ENCODE assay signal across 27 cellular contexts in genomic region chr3:187788984-187789857, GRCh38. TPM values are rescaled to one million over a fixed set of nuclear protein-coding genes. Genes with fewer than 3 reads are reported as not detected.
DNase-seq lines count a peak whose midpoint lies in the region; ATAC-seq and TF ChIP-seq lines count a peak whose summit lies in the region.
"Had no signal": no experiment of that assay in that cellular context is flagged by ENCODE, and none has a peak within 500 bp of the region (broad histone marks: within the 10 kb centered on the region; RNA-seq: fewer than 3 reads in every experiment).

No MANE protein-coding gene starts in this region.

- no peak for TF ChIP-seq CTCF in activated B cell treated with CpG ODN at 0.5 μM for 24 hours (IDR thresholded peaks at IDR 0.05)

- CTCF ChIA-PET in activated naive CD4-positive, alpha-beta T cell treated with anti-CD3 and anti-CD28 coated beads for 36 hours (lab: Charles Lee), result interaction anchor here (0.7 to 1.2 kb wide), 3 partner anchors 11 to 19 kb away, joined by 3 to 5 read pairs (median 3); no protein-coding TSS in a partner anchor
- CTCF ChIA-PET in activated naive CD4-positive, alpha-beta T cell treated with anti-CD3 and anti-CD28 coated beads, Interleukin-2, amount 10 ng/mL, durations not matched to agents 7 days and 5 days (lab: Charles Lee), result interaction anchor here (1.0 to 1.5 kb wide), 2 partner anchors 42 to 48 kb away, joined by 3 to 4 read pairs; no protein-coding TSS in a partner anchor
- CTCF ChIA-PET in activated B cell treated with CpG ODN at 0.5 μM for 24 hours (lab: Charles Lee), result no interaction called here

- peak; percentile 59 for DNase-seq in activated naive CD4-positive, alpha-beta T cell treated with anti-CD3 and anti-CD28 coated beads for 36 hours
- no peak for DNase-seq in activated naive CD4-positive, alpha-beta T cell treated with anti-CD3 and anti-CD28 coated beads, Interleukin-2, amount 10 ng/mL, durations not matched to agents 7 days and 5 days
- peak; percentile 23 to 73 for DNase-seq in NOMO-1 (lab: John Stamatoyannopoulos, UW; ENCODE audit: unreplicated experiment in 2 of 2)
- no peak for DNase-seq in activated B cell treated with CpG ODN at 0.5 μM for 24 hours
- no peak for DNase-seq in stimulated activated naive B cell treated with anti-CD40 and anti-IgM and Interleukin-4, amounts not matched to agents 10 μg/mL and 1 μg/mL and 100 μg/mL, for 72 hours
- no peak for DNase-seq in NCI-H345 treated with DMSO at 0.1 percent for 48 hours (lab: John Stamatoyannopoulos, UW; ENCODE audit: unreplicated experiment)
- DNase-seq in EL, result no peak
- DNase-seq in stimulated activated CD4-positive, alpha-beta T cell treated with anti-CD3 and anti-CD28 coated beads, Interleukin-2, amount 100 ng/mL, for 24 hours, result no peak
- DNase-seq: adrenal gland; body of pancreas; C1 segment of cervical spinal cord; Calu3; dermis blood vessel endothelial cell; DND-41; foreskin keratinocyte; HCEC 1CT; heart right ventricle; mucosa of descending colon; NCI-H2081; NCI-H226; pancreas; PC-3; SK-N-SH; stimulated activated CD4-positive, alpha-beta T cell treated with anti-CD3 and anti-CD28 coated beads, Interleukin-4, amount 100 ng/mL, for 24 hours; stimulated activated naive CD4-positive, alpha-beta T cell treated with Interleukin-2 at 50 U/mL for 16 hours; T-helper 17 cell had no signal

- no peaks in the 10 kb centered on the region for H3K9me3 Mint-ChIP-seq in activated naive CD4-positive, alpha-beta T cell treated with anti-CD3 and anti-CD28 coated beads for 36 hours
- peaks cover 8% of the 10 kb centered on the region for H3K9me3 Mint-ChIP-seq in activated naive CD4-positive, alpha-beta T cell treated with anti-CD3 and anti-CD28 coated beads, Interleukin-2, amount 10 ng/mL, durations not matched to agents 7 days and 5 days
- no peaks in the 10 kb centered on the region for H3K9me3 Mint-ChIP-seq in activated B cell treated with CpG ODN at 0.5 μM for 24 hours
- H3K9me3 Mint-ChIP-seq in stimulated activated naive B cell treated with anti-CD40 and anti-IgM and Interleukin-4, amounts not matched to agents 10 μg/mL and 1 μg/mL and 100 μg/mL, for 72 hours, result no peaks in the 10 kb centered on the region
- H3K9me3 Mint-ChIP-seq: IgD-negative memory B cell had no signal

- peak; percentile 34 for ATAC-seq in activated B cell treated with CpG ODN at 0.5 μM for 24 hours (ENCODE audit: low read depth)
- peak; percentile 82 to 89 for ATAC-seq in stimulated activated naive B cell treated with anti-CD40 and anti-IgM and Interleukin-4, amounts not matched to agents 10 μg/mL and 1 μg/mL and 100 μg/mL, for 72 hours (replicated peaks)
- ATAC-seq: body of pancreas, foreskin keratinocyte, heart right ventricle, mucosa of descending colon, pancreas, T-helper 17 cell had no signal

- H3K4me1 Mint-ChIP-seq in activated naive CD4-positive, alpha-beta T cell treated with anti-CD3 and anti-CD28 coated beads for 36 hours (ENCODE audit: low read depth), result peaks cover 28% of the 10 kb centered on the region
- peaks cover 25% of the 10 kb centered on the region for H3K4me1 Mint-ChIP-seq in activated naive CD4-positive, alpha-beta T cell treated with anti-CD3 and anti-CD28 coated beads, Interleukin-2, amount 10 ng/mL, durations not matched to agents 7 days and 5 days
- H3K4me1 Mint-ChIP-seq in activated B cell treated with CpG ODN at 0.5 μM for 24 hours, result peaks cover 16% of the 10 kb centered on the region
- peaks cover 19 to 27% of the 10 kb centered on the region in 2 donors for H3K4me1 Mint-ChIP-seq in stimulated activated naive B cell treated with anti-CD40 and anti-IgM and Interleukin-4, amounts not matched to agents 10 μg/mL and 1 μg/mL and 100 μg/mL, for 72 hours

- POLR2A ChIA-PET in activated B cell treated with CpG ODN at 0.5 μM for 24 hours (lab: Charles Lee), result interaction anchor here (1.1 kb wide), 1 partner anchor 12 kb away, joined by 3 read pairs; no protein-coding TSS in a partner anchor

- no peaks in the 10 kb centered on the region for H3K36me3 Mint-ChIP-seq in activated naive CD4-positive, alpha-beta T cell treated with anti-CD3 and anti-CD28 coated beads for 36 hours (ENCODE audit: low read depth)
- peaks cover 36% of the 10 kb centered on the region for H3K36me3 Mint-ChIP-seq in activated naive CD4-positive, alpha-beta T cell treated with anti-CD3 and anti-CD28 coated beads, Interleukin-2, amount 10 ng/mL, durations not matched to agents 7 days and 5 days
- no peaks in the 10 kb centered on the region for H3K36me3 Mint-ChIP-seq in activated B cell treated with CpG ODN at 0.5 μM for 24 hours (ENCODE audit: low read depth)
- no peaks in the 10 kb centered on the region for H3K36me3 Mint-ChIP-seq in stimulated activated naive B cell treated with anti-CD40 and anti-IgM and Interleukin-4, amounts not matched to agents 10 μg/mL and 1 μg/mL and 100 μg/mL, for 72 hours
- H3K36me3 Mint-ChIP-seq: IgD-negative memory B cell had no signal

- peak overlapping the region; percentile 69 for H3K27ac Mint-ChIP-seq in activated naive CD4-positive, alpha-beta T cell treated with anti-CD3 and anti-CD28 coated beads for 36 hours
- H3K27ac Mint-ChIP-seq in activated naive CD4-positive, alpha-beta T cell treated with anti-CD3 and anti-CD28 coated beads, Interleukin-2, amount 10 ng/mL, durations not matched to agents 7 days and 5 days, result no peak overlapping the region
- peak overlapping the region; percentile 36 for H3K27ac Mint-ChIP-seq in activated B cell treated with CpG ODN at 0.5 μM for 24 hours
- H3K27ac Mint-ChIP-seq in stimulated activated naive B cell treated with anti-CD40 and anti-IgM and Interleukin-4, amounts not matched to agents 10 μg/mL and 1 μg/mL and 100 μg/mL, for 72 hours, result peak overlapping the region; percentile 1
- H3K27ac Mint-ChIP-seq: IgD-negative memory B cell, T-helper 17 cell had no signal

- H3K27me3 Mint-ChIP-seq in activated naive CD4-positive, alpha-beta T cell treated with anti-CD3 and anti-CD28 coated beads for 36 hours (ENCODE audit: low read depth), result no peaks in the 10 kb centered on the region
- peaks cover 4% of the 10 kb centered on the region for H3K27me3 Mint-ChIP-seq in activated naive CD4-positive, alpha-beta T cell treated with anti-CD3 and anti-CD28 coated beads, Interleukin-2, amount 10 ng/mL, durations not matched to agents 7 days and 5 days
- no peaks in the 10 kb centered on the region for H3K27me3 Mint-ChIP-seq in activated B cell treated with CpG ODN at 0.5 μM for 24 hours
- peaks cover under 1 to 4% of the 10 kb centered on the region in 2 donors for H3K27me3 Mint-ChIP-seq in stimulated activated naive B cell treated with anti-CD40 and anti-IgM and Interleukin-4, amounts not matched to agents 10 μg/mL and 1 μg/mL and 100 μg/mL, for 72 hours
- H3K27me3 Mint-ChIP-seq: IgD-negative memory B cell, T-helper 17 cell had no signal

- intact Hi-C loops in activated naive CD4-positive, alpha-beta T cell treated with anti-CD3 and anti-CD28 coated beads for 36 hours (cut with micrococcal nuclease), result loop anchor here (1.0 to 2.0 kb wide), 5 partner anchors 11 to 130 kb away; no protein-coding TSS in a partner anchor
- intact Hi-C loops in activated B cell treated with CpG ODN at 0.5 μM for 24 hours (cut with micrococcal nuclease), result no loop called here

- H3K4me3 Mint-ChIP-seq in activated naive CD4-positive, alpha-beta T cell treated with anti-CD3 and anti-CD28 coated beads for 36 hours, result no peak overlapping the region
- no peak overlapping the region for H3K4me3 Mint-ChIP-seq in activated naive CD4-positive, alpha-beta T cell treated with anti-CD3 and anti-CD28 coated beads, Interleukin-2, amount 10 ng/mL, durations not matched to agents 7 days and 5 days
- no peak overlapping the region for H3K4me3 Mint-ChIP-seq in activated B cell treated with CpG ODN at 0.5 μM for 24 hours
- H3K4me3 Mint-ChIP-seq in stimulated activated naive B cell treated with anti-CD40 and anti-IgM and Interleukin-4, amounts not matched to agents 10 μg/mL and 1 μg/mL and 100 μg/mL, for 72 hours, result no peak overlapping the region
- H3K4me3 Mint-ChIP-seq: IgD-negative memory B cell, T-helper 17 cell had no signal

RNA-seq across cellular contexts. Expression of gene BCL6, which starts 44.0 kb away (rescaled TPM):
- 100 to 1,000 TPM in 1 of 2 experiments, 10 to 100 TPM in 1; 98.9 to 101 TPM for total RNA-seq in activated naive CD4-positive, alpha-beta T cell treated with anti-CD3 and anti-CD28 coated beads for 36 hours
- total RNA-seq in activated B cell treated with CpG ODN at 0.5 μM for 24 hours, result 100 and 112 TPM in 2 replicates

Comparison
In these comparisons a context has a peak if more than half of its experiments do, and no peak if none do; other contexts are left out.
1. DNase-seq: peak in activated naive CD4-positive, alpha-beta T cell treated with anti-CD3 and anti-CD28 coated beads for 36 hours (single experiment) and NOMO-1 (2 of 2); none in activated naive CD4-positive, alpha-beta T cell treated with anti-CD3 and anti-CD28 coated beads, Interleukin-2, amount 10 ng/mL, durations not matched to agents 7 days and 5 days (single experiment), activated B cell treated with CpG ODN at 0.5 μM for 24 hours (single experiment), stimulated activated naive B cell treated with anti-CD40 and anti-IgM and Interleukin-4, amounts not matched to agents 10 μg/mL and 1 μg/mL and 100 μg/mL, for 72 hours (single experiment), NCI-H345 treated with DMSO at 0.1 percent for 48 hours (single experiment), EL (single experiment) and stimulated activated CD4-positive, alpha-beta T cell treated with anti-CD3 and anti-CD28 coated beads, Interleukin-2, amount 100 ng/mL, for 24 hours (0 of 2).